In genomic region chr5:119347996-119348395, GRCh38 we compare ENCODE assay signal across 11 cellular contexts. TPM values are rescaled to one million over a fixed set of nuclear protein-coding genes. Genes with fewer than 3 reads are reported as not detected.
DNase-seq lines count a peak whose midpoint lies in the region; ATAC-seq and TF ChIP-seq lines count a peak whose summit lies in the region.
"Had no signal": no experiment of that assay in that cellular context is flagged by ENCODE, and none has a peak within 500 bp of the region (broad histone marks: within the 10 kb centered on the region; RNA-seq: fewer than 3 reads in every experiment).

No MANE protein-coding gene starts in this region.

- 70% methylated on average over 1 of the region's 1 CpG for WGBS in right lobe of liver (ENCODE audit: insufficient coverage, low coverage, low lambda C conversion rate, missing lambda C conversion rate)

- no peaks in the 10 kb centered on the region for H3K9me3 Mint-ChIP-seq in activated CD4-positive, alpha-beta T cell treated with anti-CD3 and anti-CD28 coated beads, Interleukin-2, amount 10 ng/mL, durations not matched to agents 24 days and 14 days
- peaks cover 0 to 1% (median 0%) of the 10 kb centered on the region in 9 donors for H3K9me3 Mint-ChIP-seq in naive thymus-derived CD8-positive, alpha-beta T cell
- H3K9me3 Mint-ChIP-seq: neural progenitor cell had no signal

- peaks cover 9% of the 10 kb centered on the region; the same call in 1 of the 2 replicates for H3K36me3 ChIP-seq in Karpas-422 (ENCODE audit: insufficient read depth, low read length)
- no peaks in the 10 kb centered on the region for H3K36me3 ChIP-seq in right lobe of liver
- H3K36me3 ChIP-seq: neural progenitor cell had no signal

- H3K9me2 ChIP-seq in Karpas-422 (replicated peaks; ENCODE audit: insufficient read depth, low read length): no peaks in the 10 kb centered on the region

- H3K4me3 ChIP-seq in Karpas-422 (ENCODE audit: low read length) (peak overlapping the region; percentile 29; the same call in 1 of the 2 replicates), astrocyte of the spinal cord (ENCODE audit: low read depth, low read length) (no peak overlapping the region), right lobe of liver (no peak overlapping the region)
- H3K4me3 ChIP-seq: neural progenitor cell, skin epidermis had no signal

- no peaks in the 10 kb centered on the region for H4K20me1 ChIP-seq in Karpas-422 (ENCODE audit: insufficient read depth, low read depth, low read length)

- H3K27me3 Mint-ChIP-seq in activated CD4-positive, alpha-beta T cell treated with anti-CD3 and anti-CD28 coated beads, Interleukin-2, amount 10 ng/mL, durations not matched to agents 24 days and 14 days: no peaks in the 10 kb centered on the region
- no peaks in the 10 kb centered on the region for H3K27me3 Mint-ChIP-seq in naive thymus-derived CD8-positive, alpha-beta T cell

- TF ChIP-seq CTCF in astrocyte of the spinal cord (IDR thresholded peaks at IDR 0.05; ENCODE audit: low read depth, low read length) (no peak), right lobe of liver (IDR thresholded peaks at IDR 0.05) (no peak)

- H3K27me3 ChIP-seq in Karpas-422 (ENCODE audit: low read length) (no peaks in the 10 kb centered on the region), right lobe of liver (no peaks in the 10 kb centered on the region)
- H3K27me3 ChIP-seq: foreskin keratinocyte, neural progenitor cell had no signal

- no peak overlapping the region for H2AFZ ChIP-seq in Karpas-422 (ENCODE audit: low read length)
- H2AFZ ChIP-seq: neural progenitor cell had no signal

- in situ Hi-C loops in astrocyte of the spinal cord (cut with HindIII; ENCODE audit: low sequenced_read_pairs): no loop called here

- H3K4me1 Mint-ChIP-seq in activated CD4-positive, alpha-beta T cell treated with anti-CD3 and anti-CD28 coated beads, Interleukin-2, amount 10 ng/mL, durations not matched to agents 24 days and 14 days: peaks cover 80% of the 10 kb centered on the region
- H3K4me1 Mint-ChIP-seq in naive thymus-derived CD8-positive, alpha-beta T cell: peaks cover 33 to 95% (median 91%) of the 10 kb centered on the region in 4 donors

- H3K4me1 ChIP-seq in Karpas-422 (ENCODE audit: low read length) (peaks cover 81% of the 10 kb centered on the region), right lobe of liver (no peaks in the 10 kb centered on the region)
- H3K4me1 ChIP-seq: foreskin keratinocyte had no signal

- ATAC-seq in naive thymus-derived CD8-positive, alpha-beta T cell: no peak
- ATAC-seq in right lobe of liver: no peak

- H3K27ac Mint-ChIP-seq in activated CD4-positive, alpha-beta T cell treated with anti-CD3 and anti-CD28 coated beads, Interleukin-2, amount 10 ng/mL, durations not matched to agents 24 days and 14 days: peak overlapping the region; percentile 13
- peak overlapping the region in 9 of 10 donors; percentile 3 to 83 (median 44) for H3K27ac Mint-ChIP-seq in naive thymus-derived CD8-positive, alpha-beta T cell
- H3K27ac Mint-ChIP-seq: neural progenitor cell had no signal

- H3K4me2 ChIP-seq in Karpas-422 (ENCODE audit: low read depth, low read length, poor library complexity, severe bottlenecking): peak overlapping the region; percentile 65
- H3K4me2 ChIP-seq: neural progenitor cell had no signal

- H3K27ac ChIP-seq in Karpas-422 (ENCODE audit: low read length) (peak overlapping the region; percentile 68), right lobe of liver (no peak overlapping the region)
- H3K27ac ChIP-seq: foreskin keratinocyte, neural progenitor cell, skin epidermis had no signal

- POLR2A ChIA-PET in naive thymus-derived CD8-positive, alpha-beta T cell (lab: Charles Lee): interaction anchor here (0.7 to 1.2 kb wide), 3 partner anchors 11 to 350 kb away, joined by 3 to 4 read pairs (median 3); no protein-coding TSS in a partner anchor

- no peak overlapping the region for H3K4me3 Mint-ChIP-seq in activated CD4-positive, alpha-beta T cell treated with anti-CD3 and anti-CD28 coated beads, Interleukin-2, amount 10 ng/mL, durations not matched to agents 24 days and 14 days
- peak overlapping the region in 2 of 10 donors; percentile 27 to 49 for H3K4me3 Mint-ChIP-seq in naive thymus-derived CD8-positive, alpha-beta T cell
- H3K4me3 Mint-ChIP-seq: neural progenitor cell had no signal

- TF ChIP-seq POLR2A in right lobe of liver (IDR thresholded peaks at IDR 0.05): no peak

- intact Hi-C loops in activated CD4-positive, alpha-beta T cell treated with anti-CD3 and anti-CD28 coated beads, Interleukin-2, amount 10 ng/mL, durations not matched to agents 24 days and 14 days (cut with micrococcal nuclease): no loop called here
- intact Hi-C loops in right lobe of liver (cut with DNase I): no loop called here

- H3K36me3 Mint-ChIP-seq in activated CD4-positive, alpha-beta T cell treated with anti-CD3 and anti-CD28 coated beads, Interleukin-2, amount 10 ng/mL, durations not matched to agents 24 days and 14 days (ENCODE audit: low read depth): peaks cover 43% of the 10 kb centered on the region
- peaks cover 0 to 45% (median 6%) of the 10 kb centered on the region in 3 donors for H3K36me3 Mint-ChIP-seq in naive thymus-derived CD8-positive, alpha-beta T cell
- H3K36me3 Mint-ChIP-seq: neural progenitor cell had no signal

- H3K79me2 ChIP-seq in Karpas-422 (ENCODE audit: low read length): peaks cover 14% of the 10 kb centered on the region; the same call in 1 of the 2 replicates

- peak overlapping the region; percentile 9; the same call in 1 of the 2 replicates for H3K9ac ChIP-seq in Karpas-422 (ENCODE audit: low read length)
- H3K9ac ChIP-seq: neural progenitor cell had no signal

- no peak for DNase-seq in activated CD4-positive, alpha-beta T cell treated with anti-CD3 and anti-CD28 coated beads, Interleukin-2, amount 10 ng/mL, durations not matched to agents 24 days and 14 days
- no peak for DNase-seq in activated CD4-positive, alpha-beta T cell treated with anti-CD3 and anti-CD28 coated beads for 4 hours
- DNase-seq in Karpas-422 (no peak), astrocyte of the spinal cord (ENCODE audit: low read depth, low spot score) (peak; percentile 56), mesenteric fat pad (ENCODE audit: low spot score) (no peak), right lobe of liver (no peak)
- no peak for DNase-seq in naive thymus-derived CD8-positive, alpha-beta T cell
- DNase-seq in activated effector memory CD4-positive, alpha-beta T cell treated with anti-CD3 and anti-CD28 coated beads, Interleukin-2, amount 50 U/mL, for 16 hours: no peak
- DNase-seq: foreskin keratinocyte had no signal

- H3K9me3 ChIP-seq in Karpas-422 (ENCODE audit: low read length) (no peaks in the 10 kb centered on the region; the same call in 1 of the 2 replicates), right lobe of liver (no peaks in the 10 kb centered on the region)

RNA-seq across cellular contexts. Expression of gene TNFAIP8, which starts 7.8 kb away (rescaled TPM):
- total RNA-seq in activated CD4-positive, alpha-beta T cell treated with anti-CD3 and anti-CD28 coated beads, Interleukin-2, amount 10 ng/mL, durations not matched to agents 24 days and 14 days: 188 and 193 TPM in 2 replicates
- 34.5 and 58.7 TPM in 2 replicates for total RNA-seq in Karpas-422 (2014; rRNA removed; shearing (Covaris generic); ENCODE audit: low replicate concordance)
- 100 to 1,000 TPM; 176 to 177 TPM for total RNA-seq in naive thymus-derived CD8-positive, alpha-beta T cell
- 100 to 1,000 TPM; 175 to 220 (median 188) TPM for polyA plus RNA-seq in naive thymus-derived CD8-positive, alpha-beta T cell
- total RNA-seq in mesenteric fat pad (29.6 TPM), right lobe of liver (10 to 100 TPM in 2 of 6 experiments, 1 to 10 TPM in 4; 2.2 to 26.7 (median 5.4) TPM)
